1 cellular context compared by ENCODE assay signal in the genomic region with DNA sequence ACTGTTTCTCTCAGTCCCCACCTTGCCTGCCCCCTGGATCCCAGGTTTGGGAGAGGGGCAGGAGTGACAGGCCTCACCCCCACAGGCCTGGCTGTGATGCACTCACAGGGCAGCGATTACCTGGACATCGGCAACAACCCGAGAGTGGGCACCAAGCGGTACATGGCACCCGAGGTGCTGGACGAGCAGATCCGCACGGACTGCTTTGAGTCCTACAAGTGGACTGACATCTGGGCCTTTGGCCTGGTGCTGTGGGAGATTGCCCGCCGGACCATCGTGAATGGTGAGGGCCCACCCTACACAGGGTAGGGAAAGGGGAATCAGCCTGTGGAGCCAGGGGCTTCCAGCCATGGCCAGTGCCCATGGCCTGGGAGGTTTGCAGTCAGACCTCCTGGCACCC.
TF ChIP-seq lines count a peak whose summit lies in the region.

No MANE protein-coding gene starts in this region.

TF ChIP-seq in H1, 55 proteins besides CTCF, POLR2A, EP300 and RAD21:
- no peak for TF ChIP-seq NRF1 (IDR thresholded peaks at IDR 0.05; ENCODE audit: low read depth, low read length)
- no peak for TF ChIP-seq RBBP5 (IDR thresholded peaks at IDR 0.05; ENCODE audit: borderline replicate concordance, low read depth, low read length)
- no peak for TF ChIP-seq CHD1 (IDR thresholded peaks at IDR 0.05; ENCODE audit: low read depth, low read length)
- no peak for TF ChIP-seq SIX5 (IDR thresholded peaks at IDR 0.05; ENCODE audit: low read depth, low read length)
- no peak for TF ChIP-seq SP2 (IDR thresholded peaks at IDR 0.05; ENCODE audit: low read length)
- no peak for TF ChIP-seq EZH2 (IDR thresholded peaks at IDR 0.05; ENCODE audit: low read depth, low read length, severe bottlenecking)
- TF ChIP-seq BRCA1 (IDR thresholded peaks at IDR 0.05; ENCODE audit: low read depth, low read length), result no peak
- TF ChIP-seq TAF7 (optimal IDR thresholded peaks at IDR 0.05; ENCODE audit: borderline replicate concordance, low read depth, low read length), result no peak
- TF ChIP-seq SP4 (IDR thresholded peaks at IDR 0.05; ENCODE audit: low read length), result no peak
- TF ChIP-seq, protein P1, sequence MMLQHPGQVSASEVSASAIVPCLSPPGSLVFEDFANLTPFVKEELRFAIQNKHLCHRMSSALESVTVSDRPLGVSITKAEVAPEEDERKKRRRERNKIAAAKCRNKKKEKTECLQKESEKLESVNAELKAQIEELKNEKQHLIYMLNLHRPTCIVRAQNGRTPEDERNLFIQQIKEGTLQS (IDR thresholded peaks at IDR 0.05; ENCODE audit: insufficient read depth, low read depth, low read length), result no peak
- TF ChIP-seq, protein P2, sequence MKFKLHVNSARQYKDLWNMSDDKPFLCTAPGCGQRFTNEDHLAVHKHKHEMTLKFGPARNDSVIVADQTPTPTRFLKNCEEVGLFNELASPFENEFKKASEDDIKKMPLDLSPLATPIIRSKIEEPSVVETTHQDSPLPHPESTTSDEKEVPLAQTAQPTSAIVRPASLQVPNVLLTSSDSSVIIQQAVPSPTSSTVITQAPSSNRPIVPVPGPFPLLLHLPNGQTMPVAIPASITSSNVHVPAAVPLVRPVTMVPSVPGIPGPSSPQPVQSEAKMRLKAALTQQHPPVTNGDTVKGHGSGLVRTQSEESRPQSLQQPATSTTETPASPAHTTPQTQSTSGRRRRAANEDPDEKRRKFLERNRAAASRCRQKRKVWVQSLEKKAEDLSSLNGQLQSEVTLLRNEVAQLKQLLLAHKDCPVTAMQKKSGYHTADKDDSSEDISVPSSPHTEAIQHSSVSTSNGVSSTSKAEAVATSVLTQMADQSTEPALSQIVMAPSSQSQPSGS (IDR thresholded peaks at IDR 0.05; ENCODE audit: low read length), result no peak
- no peak for TF ChIP-seq POU5F1 (IDR thresholded peaks at IDR 0.05; ENCODE audit: low read depth, low read length)
